1 cellular context compared by ENCODE assay signal in genomic region chr4:5728451-5728850, GRCh38.
TF ChIP-seq lines count a peak whose summit lies in the region.

No MANE protein-coding gene starts in this region.

TF ChIP-seq in K562, 482 proteins besides CTCF, POLR2A, EP300 and RAD21:
- no peak for TF ChIP-seq ZNF324 (CRISPR knock-in tag; IDR thresholded peaks at IDR 0.05)
- no peak for TF ChIP-seq COPS2 (conservative IDR thresholded peaks at IDR 0.05)
- no peak for TF ChIP-seq NCOR1 (IDR thresholded peaks at IDR 0.05)
- TF ChIP-seq NBN (IDR thresholded peaks at IDR 0.05; ENCODE audit: low read depth) = no peak
- no peak for TF ChIP-seq ZNF551 (CRISPR knock-in tag; IDR thresholded peaks at IDR 0.05)
- TF ChIP-seq MED1 (CRISPR knock-in tag; IDR thresholded peaks at IDR 0.05; ENCODE audit: borderline replicate concordance) = no peak
- TF ChIP-seq SOX6 (IDR thresholded peaks at IDR 0.05) = peak; percentile 56; the same call in 1 of the 2 replicates
